ENCODE assay signal across 2 cellular contexts in the genomic region with DNA sequence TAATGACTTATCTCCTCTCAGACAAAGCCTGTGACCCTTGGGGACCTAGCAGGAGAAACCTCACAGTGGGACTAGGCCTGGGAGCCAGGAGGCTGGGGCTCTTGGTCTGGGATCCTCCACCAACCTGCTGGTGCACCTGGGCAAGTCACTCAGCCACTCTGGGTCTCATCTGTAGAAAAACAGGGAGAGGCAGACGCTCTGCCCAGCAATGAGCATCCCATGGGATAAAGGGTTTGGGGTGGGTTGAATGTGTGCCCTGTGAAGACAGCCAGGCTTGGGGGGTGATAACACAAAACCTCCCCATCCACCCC.
TF ChIP-seq lines count a peak whose summit lies in the region.

No MANE protein-coding gene starts in this region.

TF ChIP-seq in HepG2, 621 proteins besides CTCF, POLR2A, EP300 and RAD21:
- TF ChIP-seq, protein P1, sequence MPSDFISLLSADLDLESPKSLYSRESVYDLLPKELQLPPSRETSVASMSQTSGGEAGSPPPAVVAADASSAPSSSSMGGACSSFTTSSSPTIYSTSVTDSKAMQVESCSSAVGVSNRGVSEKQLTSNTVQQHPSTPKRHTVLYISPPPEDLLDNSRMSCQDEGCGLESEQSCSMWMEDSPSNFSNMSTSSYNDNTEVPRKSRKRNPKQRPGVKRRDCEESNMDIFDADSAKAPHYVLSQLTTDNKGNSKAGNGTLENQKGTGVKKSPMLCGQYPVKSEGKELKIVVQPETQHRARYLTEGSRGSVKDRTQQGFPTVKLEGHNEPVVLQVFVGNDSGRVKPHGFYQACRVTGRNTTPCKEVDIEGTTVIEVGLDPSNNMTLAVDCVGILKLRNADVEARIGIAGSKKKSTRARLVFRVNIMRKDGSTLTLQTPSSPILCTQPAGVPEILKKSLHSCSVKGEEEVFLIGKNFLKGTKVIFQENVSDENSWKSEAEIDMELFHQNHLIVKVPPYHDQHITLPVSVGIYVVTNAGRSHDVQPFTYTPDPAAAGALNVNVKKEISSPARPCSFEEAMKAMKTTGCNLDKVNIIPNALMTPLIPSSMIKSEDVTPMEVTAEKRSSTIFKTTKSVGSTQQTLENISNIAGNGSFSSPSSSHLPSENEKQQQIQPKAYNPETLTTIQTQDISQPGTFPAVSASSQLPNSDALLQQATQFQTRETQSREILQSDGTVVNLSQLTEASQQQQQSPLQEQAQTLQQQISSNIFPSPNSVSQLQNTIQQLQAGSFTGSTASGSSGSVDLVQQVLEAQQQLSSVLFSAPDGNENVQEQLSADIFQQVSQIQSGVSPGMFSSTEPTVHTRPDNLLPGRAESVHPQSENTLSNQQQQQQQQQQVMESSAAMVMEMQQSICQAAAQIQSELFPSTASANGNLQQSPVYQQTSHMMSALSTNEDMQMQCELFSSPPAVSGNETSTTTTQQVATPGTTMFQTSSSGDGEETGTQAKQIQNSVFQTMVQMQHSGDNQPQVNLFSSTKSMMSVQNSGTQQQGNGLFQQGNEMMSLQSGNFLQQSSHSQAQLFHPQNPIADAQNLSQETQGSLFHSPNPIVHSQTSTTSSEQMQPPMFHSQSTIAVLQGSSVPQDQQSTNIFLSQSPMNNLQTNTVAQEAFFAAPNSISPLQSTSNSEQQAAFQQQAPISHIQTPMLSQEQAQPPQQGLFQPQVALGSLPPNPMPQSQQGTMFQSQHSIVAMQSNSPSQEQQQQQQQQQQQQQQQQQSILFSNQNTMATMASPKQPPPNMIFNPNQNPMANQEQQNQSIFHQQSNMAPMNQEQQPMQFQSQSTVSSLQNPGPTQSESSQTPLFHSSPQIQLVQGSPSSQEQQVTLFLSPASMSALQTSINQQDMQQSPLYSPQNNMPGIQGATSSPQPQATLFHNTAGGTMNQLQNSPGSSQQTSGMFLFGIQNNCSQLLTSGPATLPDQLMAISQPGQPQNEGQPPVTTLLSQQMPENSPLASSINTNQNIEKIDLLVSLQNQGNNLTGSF (CRISPR knock-in tag; IDR thresholded peaks at IDR 0.05) = no peak
- no peak for TF ChIP-seq TMF1 (CRISPR knock-in tag; IDR thresholded peaks at IDR 0.05; ENCODE audit: low read depth)
- TF ChIP-seq, protein P2, sequence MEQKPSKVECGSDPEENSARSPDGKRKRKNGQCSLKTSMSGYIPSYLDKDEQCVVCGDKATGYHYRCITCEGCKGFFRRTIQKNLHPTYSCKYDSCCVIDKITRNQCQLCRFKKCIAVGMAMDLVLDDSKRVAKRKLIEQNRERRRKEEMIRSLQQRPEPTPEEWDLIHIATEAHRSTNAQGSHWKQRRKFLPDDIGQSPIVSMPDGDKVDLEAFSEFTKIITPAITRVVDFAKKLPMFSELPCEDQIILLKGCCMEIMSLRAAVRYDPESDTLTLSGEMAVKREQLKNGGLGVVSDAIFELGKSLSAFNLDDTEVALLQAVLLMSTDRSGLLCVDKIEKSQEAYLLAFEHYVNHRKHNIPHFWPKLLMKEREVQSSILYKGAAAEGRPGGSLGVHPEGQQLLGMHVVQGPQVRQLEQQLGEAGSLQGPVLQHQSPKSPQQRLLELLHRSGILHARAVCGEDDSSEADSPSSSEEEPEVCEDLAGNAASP (CRISPR knock-in tag; IDR thresholded peaks at IDR 0.05; ENCODE audit: borderline replicate concordance) = no peak
- no peak for TF ChIP-seq SMC3 (IDR thresholded peaks at IDR 0.05; ENCODE audit: low read length)
- peak; percentile 40; the same call in 1 of the 2 replicates for TF ChIP-seq ZNF768 (CRISPR knock-in tag; IDR thresholded peaks at IDR 0.05)
- TF ChIP-seq RBM22 (optimal IDR thresholded peaks at IDR 0.05; ENCODE audit: low read length) = peak; percentile 24
- TF ChIP-seq ZBTB21 (CRISPR knock-in tag; IDR thresholded peaks at IDR 0.05) = no peak
- TF ChIP-seq, protein P3, sequence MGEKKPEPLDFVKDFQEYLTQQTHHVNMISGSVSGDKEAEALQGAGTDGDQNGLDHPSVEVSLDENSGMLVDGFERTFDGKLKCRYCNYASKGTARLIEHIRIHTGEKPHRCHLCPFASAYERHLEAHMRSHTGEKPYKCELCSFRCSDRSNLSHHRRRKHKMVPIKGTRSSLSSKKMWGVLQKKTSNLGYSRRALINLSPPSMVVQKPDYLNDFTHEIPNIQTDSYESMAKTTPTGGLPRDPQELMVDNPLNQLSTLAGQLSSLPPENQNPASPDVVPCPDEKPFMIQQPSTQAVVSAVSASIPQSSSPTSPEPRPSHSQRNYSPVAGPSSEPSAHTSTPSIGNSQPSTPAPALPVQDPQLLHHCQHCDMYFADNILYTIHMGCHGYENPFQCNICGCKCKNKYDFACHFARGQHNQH (CRISPR knock-in tag; IDR thresholded peaks at IDR 0.05) = no peak
- TF ChIP-seq, protein P4, sequence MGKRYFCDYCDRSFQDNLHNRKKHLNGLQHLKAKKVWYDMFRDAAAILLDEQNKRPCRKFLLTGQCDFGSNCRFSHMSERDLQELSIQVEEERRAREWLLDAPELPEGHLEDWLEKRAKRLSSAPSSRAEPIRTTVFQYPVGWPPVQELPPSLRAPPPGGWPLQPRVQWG (CRISPR knock-in tag; IDR thresholded peaks at IDR 0.05; ENCODE audit: borderline replicate concordance, low read depth) = no peak
- no peak for TF ChIP-seq ASH2L (IDR thresholded peaks at IDR 0.05; ENCODE audit: insufficient read length, low read depth, low read length)
- TF ChIP-seq ZNF841 (CRISPR knock-in tag; IDR thresholded peaks at IDR 0.05; ENCODE audit: borderline replicate concordance) = no peak
- TF ChIP-seq, protein P5, sequence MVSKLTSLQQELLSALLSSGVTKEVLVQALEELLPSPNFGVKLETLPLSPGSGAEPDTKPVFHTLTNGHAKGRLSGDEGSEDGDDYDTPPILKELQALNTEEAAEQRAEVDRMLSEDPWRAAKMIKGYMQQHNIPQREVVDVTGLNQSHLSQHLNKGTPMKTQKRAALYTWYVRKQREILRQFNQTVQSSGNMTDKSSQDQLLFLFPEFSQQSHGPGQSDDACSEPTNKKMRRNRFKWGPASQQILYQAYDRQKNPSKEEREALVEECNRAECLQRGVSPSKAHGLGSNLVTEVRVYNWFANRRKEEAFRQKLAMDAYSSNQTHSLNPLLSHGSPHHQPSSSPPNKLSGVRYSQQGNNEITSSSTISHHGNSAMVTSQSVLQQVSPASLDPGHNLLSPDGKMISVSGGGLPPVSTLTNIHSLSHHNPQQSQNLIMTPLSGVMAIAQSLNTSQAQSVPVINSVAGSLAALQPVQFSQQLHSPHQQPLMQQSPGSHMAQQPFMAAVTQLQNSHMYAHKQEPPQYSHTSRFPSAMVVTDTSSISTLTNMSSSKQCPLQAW (CRISPR knock-in tag; IDR thresholded peaks at IDR 0.05) = no peak
- TF ChIP-seq ZNF703 (CRISPR knock-in tag; IDR thresholded peaks at IDR 0.05; ENCODE audit: borderline replicate concordance) = no peak
- no peak for TF ChIP-seq PHF8 (CRISPR knock-in tag; IDR thresholded peaks at IDR 0.05)

TF ChIP-seq in GM23338, 12 proteins besides CTCF, POLR2A, EP300 and RAD21 (continued from another document):
- no peak for TF ChIP-seq JUNB (IDR thresholded peaks at IDR 0.05; ENCODE audit: unreplicated experiment)
- TF ChIP-seq STAT1 (IDR thresholded peaks at IDR 0.05; ENCODE audit: unreplicated experiment) = no peak
- TF ChIP-seq NANOG (IDR thresholded peaks at IDR 0.05; ENCODE audit: borderline replicate concordance) = no peak
- TF ChIP-seq ZNF331 (CRISPR knock-in tag; IDR thresholded peaks at IDR 0.05; ENCODE audit: low read depth) = no peak
TF ChIP-seq in GM23338: peak in this region for 0.
